10 cellular contexts compared by ENCODE assay signal in genomic region chr1:112636597-112637256, GRCh38. TPM values are rescaled to one million over a fixed set of nuclear protein-coding genes. Genes with fewer than 3 reads are reported as not detected.
A peak's percentile ranks its signal among the peaks of the same experiment; 100 is the strongest.
DNase-seq lines count a peak whose midpoint lies in the region; ATAC-seq and TF ChIP-seq lines count a peak whose summit lies in the region.
"Had no signal": no experiment of that assay in that cellular context is flagged by ENCODE, and none has a peak within 500 bp of the region (broad histone marks: within the 10 kb centered on the region; RNA-seq: fewer than 3 reads in every experiment).

No MANE protein-coding gene starts in this region.

- POLR2A ChIA-PET in CD8-positive, alpha-beta T cell (lab: Charles Lee) = interaction anchor here (0.7 to 1.9 kb wide), 2 partner anchors 10 to 18 kb away, joined by 3 to 9 read pairs; partner anchors contain the start of gene ST7L

- peaks cover 3% of the 10 kb centered on the region for H3K9me3 Mint-ChIP-seq in CD8-positive, alpha-beta T cell
- no peaks in the 10 kb centered on the region for H3K9me3 Mint-ChIP-seq in activated naive CD8-positive, alpha-beta T cell treated with anti-CD3 and anti-CD28 coated beads for 36 hours
- peaks cover 11% of the 10 kb centered on the region for H3K9me3 Mint-ChIP-seq in mesothelial cell of epicardium

- DNase-seq in CD8-positive, alpha-beta T cell = no peak
- no peak for DNase-seq in activated naive CD8-positive, alpha-beta T cell treated with anti-CD3 and anti-CD28 coated beads for 36 hours
- DNase-seq in mesothelial cell of epicardium (ENCODE audit: low spot score in 2 of 2, unreplicated experiment in 2 of 2) = no peak
- DNase-seq in mesenteric fat pad (ENCODE audit: low spot score) = no peak
- no peak for DNase-seq in activated gamma-delta T cell treated with Interleukin-2 at 50 U/mL for 16 hours
- DNase-seq: cortex of kidney, GDM1 had no signal

- H3K9me3 ChIP-seq in CD8-positive, alpha-beta T cell (ENCODE audit: low read length) = no peaks in the 10 kb centered on the region

- no peak for TF ChIP-seq CTCF in CD8-positive, alpha-beta T cell (IDR thresholded peaks at IDR 0.05)
- TF ChIP-seq CTCF in mesothelial cell of epicardium (IDR thresholded peaks at IDR 0.05; ENCODE audit: unreplicated experiment) = no peak

- H3K27me3 ChIP-seq in CD8-positive, alpha-beta T cell (ENCODE audit: insufficient read depth, low read length) = no peaks in the 10 kb centered on the region

- CTCF ChIA-PET in CD8-positive, alpha-beta T cell (lab: Charles Lee) = no interaction called here

- peaks cover 27% of the 10 kb centered on the region for H3K36me3 Mint-ChIP-seq in CD8-positive, alpha-beta T cell
- peaks cover 34% of the 10 kb centered on the region for H3K36me3 Mint-ChIP-seq in activated naive CD8-positive, alpha-beta T cell treated with anti-CD3 and anti-CD28 coated beads for 36 hours
- H3K36me3 Mint-ChIP-seq in mesothelial cell of epicardium = peaks cover 14% of the 10 kb centered on the region

- H3K4me3 ChIP-seq in CD8-positive, alpha-beta T cell (ENCODE audit: low read depth, low read length) = no peak overlapping the region

- peaks cover 31% of the 10 kb centered on the region for H3K4me1 ChIP-seq in CD8-positive, alpha-beta T cell (ENCODE audit: insufficient read depth, low read length)

- H3K4me1 Mint-ChIP-seq in CD8-positive, alpha-beta T cell (ENCODE audit: low read depth) = peaks cover 58% of the 10 kb centered on the region
- H3K4me1 Mint-ChIP-seq in activated naive CD8-positive, alpha-beta T cell treated with anti-CD3 and anti-CD28 coated beads for 36 hours = peaks cover 55% of the 10 kb centered on the region
- peaks cover 25% of the 10 kb centered on the region for H3K4me1 Mint-ChIP-seq in mesothelial cell of epicardium

- intact Hi-C loops in CD8-positive, alpha-beta T cell (cut with DNase I, micrococcal nuclease) = no loop called here

- H3K27ac Mint-ChIP-seq in CD8-positive, alpha-beta T cell = peak overlapping the region; percentile 76
- H3K27ac Mint-ChIP-seq in activated naive CD8-positive, alpha-beta T cell treated with anti-CD3 and anti-CD28 coated beads for 36 hours = peak overlapping the region; percentile 66
- peak overlapping the region; percentile 83 for H3K27ac Mint-ChIP-seq in mesothelial cell of epicardium

- H3K27me3 Mint-ChIP-seq in CD8-positive, alpha-beta T cell (ENCODE audit: low read depth) = no peaks in the 10 kb centered on the region
- no peaks in the 10 kb centered on the region for H3K27me3 Mint-ChIP-seq in activated naive CD8-positive, alpha-beta T cell treated with anti-CD3 and anti-CD28 coated beads for 36 hours
- H3K27me3 Mint-ChIP-seq in mesothelial cell of epicardium (ENCODE audit: low read depth) = no peaks in the 10 kb centered on the region

- H3K36me3 ChIP-seq in CD8-positive, alpha-beta T cell (ENCODE audit: insufficient read depth, low read length) = no peaks in the 10 kb centered on the region

- H3K4me3 Mint-ChIP-seq in CD8-positive, alpha-beta T cell = peak overlapping the region; percentile 29
- H3K4me3 Mint-ChIP-seq in activated naive CD8-positive, alpha-beta T cell treated with anti-CD3 and anti-CD28 coated beads for 36 hours = no peak overlapping the region
- H3K4me3 Mint-ChIP-seq in mesothelial cell of epicardium = no peak overlapping the region

- peak; percentile 23 for ATAC-seq in CD8-positive, alpha-beta T cell
- peak; percentile 47 for ATAC-seq in HG02642 (IDR thresholded peaks at IDR 0.05; ENCODE audit: poor library complexity, unreplicated experiment)
- ATAC-seq in GM21619 (IDR thresholded peaks at IDR 0.05; ENCODE audit: unreplicated experiment) = no peak
- no peak for ATAC-seq in GM19351 (IDR thresholded peaks at IDR 0.05; ENCODE audit: unreplicated experiment)

- H3K27ac ChIP-seq in CD8-positive, alpha-beta T cell (ENCODE audit: low read depth, low read length) = peak overlapping the region; percentile 8

RNA-seq across cellular contexts. Expression of gene CAPZA1, which starts 17.1 kb away (rescaled TPM):
- total RNA-seq in CD8-positive, alpha-beta T cell = 100 to 1,000 TPM; 185 to 196 TPM
- total RNA-seq in activated naive CD8-positive, alpha-beta T cell treated with anti-CD3 and anti-CD28 coated beads for 36 hours = 100 to 1,000 TPM; 243 to 245 TPM
- total RNA-seq in mesothelial cell of epicardium (109 to 118 TPM (median 116 TPM) in 3 replicates), mesenteric fat pad (142 TPM)

RNA-seq across cellular contexts. Expression of gene ST7L, which starts 17.8 kb away (rescaled TPM):
- total RNA-seq in CD8-positive, alpha-beta T cell = 10 to 100 TPM; 23.0 to 25.7 TPM
- 10 to 100 TPM; 11.4 to 12.7 TPM for total RNA-seq in activated naive CD8-positive, alpha-beta T cell treated with anti-CD3 and anti-CD28 coated beads for 36 hours
- total RNA-seq in mesothelial cell of epicardium (26.5 to 30.0 TPM (median 27.6 TPM) in 3 replicates), mesenteric fat pad (17.9 TPM)

RNA-seq across cellular contexts. Expression of gene MOV10, which starts 37.7 kb away (rescaled TPM):
- 10 to 100 TPM; 92.4 to 94.7 TPM for total RNA-seq in CD8-positive, alpha-beta T cell
- 10 to 100 TPM; 66.1 to 66.4 TPM for total RNA-seq in activated naive CD8-positive, alpha-beta T cell treated with anti-CD3 and anti-CD28 coated beads for 36 hours
- total RNA-seq in mesothelial cell of epicardium (145 to 163 TPM (median 154 TPM) in 3 replicates), mesenteric fat pad (38.0 TPM)

Comparison
In these comparisons a context has a peak if more than half of its experiments do, and no peak if none do; other contexts are left out.
1. ATAC-seq: peak in CD8-positive, alpha-beta T cell (single experiment) and HG02642 (single experiment); none in GM21619 (single experiment) and GM19351 (single experiment).
2. Peak in every context shown above with its lines, with median percentiles within 50 percentile points of each other: H3K27ac Mint-ChIP-seq.